ENCODE assay signal across 9 cellular contexts in the genomic region with DNA sequence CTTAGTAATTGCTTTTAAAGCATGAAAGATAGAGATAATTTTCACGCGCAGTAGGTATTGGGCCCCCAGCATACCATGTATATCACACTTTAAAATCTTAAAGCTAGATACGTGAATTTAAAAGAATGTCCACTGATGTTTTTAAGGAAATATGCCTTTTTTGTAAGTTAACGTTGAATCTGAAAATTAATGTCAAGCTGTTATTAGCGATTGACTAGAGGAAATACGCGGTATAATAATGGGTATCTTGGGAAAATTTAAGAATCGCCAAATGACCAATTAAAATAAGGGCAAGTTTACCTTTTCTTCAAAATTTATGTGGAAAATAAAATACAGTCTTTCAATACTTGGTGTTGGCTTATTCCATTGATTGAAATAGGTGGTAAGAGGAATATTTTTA. TPM values are rescaled to one million over a fixed set of nuclear protein-coding genes. Genes with fewer than 3 reads are reported as not detected.
DNase-seq lines count a peak whose midpoint lies in the region; ATAC-seq and TF ChIP-seq lines count a peak whose summit lies in the region.
"Had no signal": no experiment of that assay in that cellular context is flagged by ENCODE, and none has a peak within 500 bp of the region (broad histone marks: within the 10 kb centered on the region; RNA-seq: fewer than 3 reads in every experiment).

No MANE protein-coding gene starts in this region.

- H3K79me1 ChIP-seq in neuronal stem cell (ENCODE audit: low read depth, low read length), result no peaks in the 10 kb centered on the region

- H3K27ac ChIP-seq in CD4-positive, alpha-beta T cell (ENCODE audit: low read depth, low read length), result peak overlapping the region; percentile 38
- H3K27ac ChIP-seq in PC-3 (ENCODE audit: low read length) (0 out of 2 replicates have a peak overlapping the region, but pooled peaks have one; percentile 3), osteoblast (ENCODE audit: low read depth, low read length) (peak overlapping the region; percentile 90), neuronal stem cell (replicated peaks; ENCODE audit: low read length) (no peak overlapping the region)

- H3K4me1 ChIP-seq in PC-3 (ENCODE audit: insufficient read depth, low read length) (peaks cover 22% of the 10 kb centered on the region), endocrine pancreas (ENCODE audit: control insufficient read depth, insufficient read depth, low read length) (peaks cover 35% of the 10 kb centered on the region), osteoblast (ENCODE audit: insufficient read depth, low read length) (peaks cover 26% of the 10 kb centered on the region), neuronal stem cell (ENCODE audit: control insufficient read depth in 2 of 2, insufficient read depth in 1 of 2, low read depth in 1 of 2, low read length in 2 of 2) (peaks cover 4 to 5% of the 10 kb centered on the region in 2 donors)

- H2AFZ ChIP-seq in PC-3 (ENCODE audit: low read length) (no peak overlapping the region), osteoblast (ENCODE audit: low read length) (no peak overlapping the region), neuronal stem cell (ENCODE audit: low read length) (no peak overlapping the region)

- peak overlapping the region; percentile 99 for H3K27ac Mint-ChIP-seq in CD4-positive, alpha-beta T cell

- H3K9me3 Mint-ChIP-seq in CD4-positive, alpha-beta T cell, result no peaks in the 10 kb centered on the region

- H3K9ac ChIP-seq in PC-3 (ENCODE audit: low read length) (peak overlapping the region; percentile 98; the same call in 1 of the 2 replicates), endocrine pancreas (ENCODE audit: control insufficient read depth, insufficient read depth, low read length) (no peak overlapping the region), neuronal stem cell (ENCODE audit: low read depth, low read length, poor library complexity) (no peak overlapping the region)

- H3K4me2 ChIP-seq in PC-3 (ENCODE audit: low read length) (peak overlapping the region; percentile 90), osteoblast (ENCODE audit: insufficient read depth, low read length) (peak overlapping the region; percentile 93), neuronal stem cell (ENCODE audit: insufficient read depth, low read length, poor library complexity, severe bottlenecking) (no peak overlapping the region)

- no peak for DNase-seq in CD4-positive, alpha-beta T cell
- DNase-seq in PC-3, result no peak
- no peak for DNase-seq in osteoblast (ENCODE audit: insufficient read length, low spot score, missing footprints)
- no peak for DNase-seq in neuronal stem cell (ENCODE audit: low spot score)
- DNase-seq in stimulated activated CD4-positive, alpha-beta T cell treated with anti-CD3 and anti-CD28 coated beads, Interleukin-2, amount 100 ng/mL, for 24 hours, result no peak
- DNase-seq: NCI-H446 had no signal

- H4K20me1 ChIP-seq in PC-3 (ENCODE audit: low read length) (peaks cover 35% of the 10 kb centered on the region), osteoblast (ENCODE audit: insufficient read depth, low read length) (peaks cover 20% of the 10 kb centered on the region)

- H3K4ac ChIP-seq in neuronal stem cell (ENCODE audit: low read length), result no peak overlapping the region

- ATAC-seq in CD4-positive, alpha-beta T cell (ENCODE audit: poor library complexity), result no peak
- ATAC-seq in PC-3, result no peak
- ATAC-seq in GM21390 (IDR thresholded peaks at IDR 0.05; ENCODE audit: unreplicated experiment), result no peak
- no peak for ATAC-seq in GM19023 (IDR thresholded peaks at IDR 0.05; ENCODE audit: unreplicated experiment)

- no peak overlapping the region for H2BK5ac ChIP-seq in neuronal stem cell (ENCODE audit: low read length)

- H3K18ac ChIP-seq in neuronal stem cell (ENCODE audit: low read length), result no peak overlapping the region

- H3F3A ChIP-seq in PC-3 (ENCODE audit: low read length, unreplicated experiment), result no peaks in the 10 kb centered on the region

- 100% methylated on average over 3 of the region's 8 CpGs; no CpG with 5 or more reads in 1 of the 2 donors for WGBS in neuronal stem cell (ENCODE audit: extremely low coverage in 2 of 2, insufficient read length in 2 of 2, insufficient replicate concordance in 1 of 2), 2 donors

- POLR2A ChIA-PET in CD4-positive, alpha-beta T cell (lab: Charles Lee), result interaction anchor here (0.7 to 20.1 kb wide), 8 partner anchors 8 to 78 kb away, joined by 3 to 1007 read pairs (median 8); partner anchors contain the start of gene CHD2
- POLR2A ChIA-PET in PC-3 (lab: Charles Lee; ENCODE audit: unreplicated experiment), result no interaction called here

- H3K79me2 ChIP-seq in PC-3 (ENCODE audit: low read length), result peaks cover 89% of the 10 kb centered on the region
- peaks cover 89% of the 10 kb centered on the region for H3K79me2 ChIP-seq in osteoblast (ENCODE audit: insufficient read depth, low read length)

- H3K27me3 ChIP-seq in CD4-positive, alpha-beta T cell (ENCODE audit: control insufficient read depth, insufficient read depth, low read length), result no peaks in the 10 kb centered on the region
- H3K27me3 ChIP-seq in PC-3 (ENCODE audit: low read length), result no peaks in the 10 kb centered on the region
- no peaks in the 10 kb centered on the region for H3K27me3 ChIP-seq in endocrine pancreas (ENCODE audit: control insufficient read depth, insufficient read depth, low read length)
- H3K27me3 ChIP-seq in osteoblast (ENCODE audit: insufficient read depth, low read length), result no peaks in the 10 kb centered on the region
- no peaks in the 10 kb centered on the region for H3K27me3 ChIP-seq in neuronal stem cell (ENCODE audit: control insufficient read depth in 3 of 3, insufficient read depth in 3 of 3, low read depth in 1 of 3, low read length in 3 of 3)

- H2BK120ac ChIP-seq in neuronal stem cell (ENCODE audit: low read depth, low read length), result no peak overlapping the region

- no peak overlapping the region for H3K23ac ChIP-seq in neuronal stem cell (ENCODE audit: low read depth, low read length, poor library complexity)

- no peaks in the 10 kb centered on the region for H3K9me3 ChIP-seq in CD4-positive, alpha-beta T cell (ENCODE audit: control insufficient read depth, low read length)
- no peaks in the 10 kb centered on the region for H3K9me3 ChIP-seq in PC-3 (ENCODE audit: low read length)
- H3K9me3 ChIP-seq in endocrine pancreas (ENCODE audit: control insufficient read depth, low read length), result no peaks in the 10 kb centered on the region
- no peaks in the 10 kb centered on the region for H3K9me3 ChIP-seq in osteoblast (ENCODE audit: low read depth, low read length)
- H3K9me3 ChIP-seq in neuronal stem cell (replicated peaks in 1 of 2; ENCODE audit: control insufficient read depth in 2 of 2, insufficient read depth in 1 of 2, low read depth in 1 of 2, low read length in 2 of 2), result peaks cover 0 to 15% of the 10 kb centered on the region in 2 donors

- peaks cover 68% of the 10 kb centered on the region for H3K4me1 Mint-ChIP-seq in CD4-positive, alpha-beta T cell (ENCODE audit: low read depth)

- peaks cover 5% of the 10 kb centered on the region for H3K27me3 Mint-ChIP-seq in CD4-positive, alpha-beta T cell

- intact Hi-C loops in CD4-positive, alpha-beta T cell (cut with DNase I, micrococcal nuclease), result loop anchor here (1.0 kb wide), 2 partner anchors 13 to 31 kb away; partner anchors contain the start of gene CHD2 (in 1 of the 2)
- intact Hi-C loops in PC-3 (cut with micrococcal nuclease), result no loop called here

- no peak overlapping the region for H2AK5ac ChIP-seq in neuronal stem cell (ENCODE audit: low read depth, low read length)

- no peak overlapping the region for H2BK12ac ChIP-seq in neuronal stem cell (ENCODE audit: low read length)

- CTCF ChIA-PET in CD4-positive, alpha-beta T cell (lab: Charles Lee), result interaction anchor here (1.2 to 3.6 kb wide), 5 partner anchors 14 to 90 kb away, joined by 3 to 25 read pairs (median 5); partner anchors contain the start of gene CHD2
- CTCF ChIA-PET in PC-3 (lab: Charles Lee), result no interaction called here

- H3K9me2 ChIP-seq in PC-3 (replicated peaks; ENCODE audit: low read length), result no peaks in the 10 kb centered on the region

- TF ChIP-seq CTCF in CD4-positive, alpha-beta T cell (IDR thresholded peaks at IDR 0.05), result no peak
- TF ChIP-seq CTCF in PC-3 (conservative IDR thresholded peaks at IDR 0.05; ENCODE audit: low read depth, low read length) (no peak), osteoblast (IDR thresholded peaks at IDR 0.05; ENCODE audit: extremely low read depth, low read depth, low read length) (no peak)

- H3K36me3 ChIP-seq in PC-3 (ENCODE audit: low read depth, low read length) (peaks cover 69% of the 10 kb centered on the region), endocrine pancreas (ENCODE audit: control insufficient read depth, insufficient read depth, low read length) (peaks cover 7% of the 10 kb centered on the region), osteoblast (ENCODE audit: insufficient read depth, low read length) (peaks cover 50% of the 10 kb centered on the region), neuronal stem cell (replicated peaks in 1 of 2; ENCODE audit: control insufficient read depth in 2 of 2, insufficient read depth in 2 of 2, low read length in 2 of 2) (peaks cover 7 to 82% of the 10 kb centered on the region in 2 donors)

- no peak overlapping the region for H2BK15ac ChIP-seq in neuronal stem cell (ENCODE audit: low read length)

- no peak overlapping the region for H3K14ac ChIP-seq in neuronal stem cell (ENCODE audit: low read length)

- no TSS peak for BruUV-seq in PC-3 (replicated peaks; lab: Mats Ljungman, UMichigan)

- peaks cover 90% of the 10 kb centered on the region for H3K36me3 Mint-ChIP-seq in CD4-positive, alpha-beta T cell (ENCODE audit: low read depth)

- no peak overlapping the region for H4K91ac ChIP-seq in neuronal stem cell (ENCODE audit: low read depth, low read length, poor library complexity)

- no peak overlapping the region for H4K8ac ChIP-seq in neuronal stem cell (ENCODE audit: low read depth, low read length)

- H3K4me3 ChIP-seq in PC-3 (ENCODE audit: low read length) (peak overlapping the region; percentile 87), endocrine pancreas (ENCODE audit: control insufficient read depth, insufficient read depth, low read length) (peak overlapping the region; percentile 100), osteoblast (ENCODE audit: insufficient read depth, low read length) (peak overlapping the region; percentile 32), neuronal stem cell (ENCODE audit: low read length in 2 of 2) (no peak overlapping the region)

- peak overlapping the region; percentile 96 for H3K4me3 Mint-ChIP-seq in CD4-positive, alpha-beta T cell

RNA-seq across cellular contexts. Expression of gene CHD2, which starts 13.3 kb away (rescaled TPM):
- total RNA-seq in CD4-positive, alpha-beta T cell, result 100 to 1,000 TPM; 615 to 660 TPM
- 42.7 and 50.6 TPM in 2 replicates for total RNA-seq in PC-3 (2014; rRNA removed)
- 94.0 and 98.8 TPM in 2 replicates for total RNA-seq in osteoblast
- 63.3 TPM for polyA plus RNA-seq in neuronal stem cell (2013, experiment 1 of 2)
- polyA plus RNA-seq in neuronal stem cell (2013, experiment 2 of 2), result 62.8 TPM

Comparison
In these comparisons a context has a peak if more than half of its experiments do, and no peak if none do; other contexts are left out.
1. H3K4me3 ChIP-seq: peak in PC-3 (single experiment), endocrine pancreas (single experiment) and osteoblast (single experiment); none in neuronal stem cell (0 of 2).